Comparison of ENCODE assay signal across 23 cellular contexts in genomic region chr12:132302466-132303358, GRCh38. TPM values are rescaled to one million over a fixed set of nuclear protein-coding genes. Genes with fewer than 3 reads are reported as not detected.
"Had no signal": no experiment of that assay in that cellular context is flagged by ENCODE, and none has a peak within 500 bp of the region (broad histone marks: within the 10 kb centered on the region; RNA-seq: fewer than 3 reads in every experiment).

No MANE protein-coding gene starts in this region.

- H3K36me3 ChIP-seq: heart left ventricle, suprapubic skin had no signal

- H3K4me3 ChIP-seq: heart left ventricle, SK-N-MC, skin epidermis, suprapubic skin had no signal

- H3K36me3 Mint-ChIP-seq: activated CD8-positive, alpha-beta memory T cell treated with anti-CD3 and anti-CD28 coated beads, Interleukin-2, amount 10 ng/mL, durations not matched to agents 7 days and 5 days; activated naive CD8-positive, alpha-beta T cell; brain; naive B cell; type B pancreatic cell had no signal

- H3K4me1 ChIP-seq: heart left ventricle, suprapubic skin had no signal

- H3K27ac Mint-ChIP-seq: activated CD8-positive, alpha-beta memory T cell treated with anti-CD3 and anti-CD28 coated beads, Interleukin-2, amount 10 ng/mL, durations not matched to agents 7 days and 5 days; activated naive CD8-positive, alpha-beta T cell; activated T-cell treated with anti-CD3 and anti-CD28 coated beads, Interleukin-2, amount 50 U/mL, for 24 hours; dendritic cell treated with granulocyte-macrophage colony-stimulating factor and Interleukin-4, amounts not matched to agents 40 ng/mL and 50 ng/mL, for 4 days; effector memory CD8-positive, alpha-beta T cell; naive B cell; type B pancreatic cell had no signal

- ATAC-seq: activated CD8-positive, alpha-beta memory T cell treated with anti-CD3 and anti-CD28 coated beads, Interleukin-2, amount 10 ng/mL, durations not matched to agents 7 days and 5 days; effector memory CD8-positive, alpha-beta T cell; heart left ventricle; left colon had no signal

- H3K9me3 ChIP-seq: suprapubic skin had no signal

- FAIRE-seq: frontal cortex had no signal

- H3K4me3 Mint-ChIP-seq: activated CD8-positive, alpha-beta memory T cell treated with anti-CD3 and anti-CD28 coated beads, Interleukin-2, amount 10 ng/mL, durations not matched to agents 7 days and 5 days; activated naive CD8-positive, alpha-beta T cell; activated T-cell treated with anti-CD3 and anti-CD28 coated beads, Interleukin-2, amount 50 U/mL, for 24 hours; dendritic cell treated with granulocyte-macrophage colony-stimulating factor and Interleukin-4, amounts not matched to agents 40 ng/mL and 50 ng/mL, for 4 days; effector memory CD8-positive, alpha-beta T cell; type B pancreatic cell had no signal

- H3K9me3 Mint-ChIP-seq: activated T-cell treated with anti-CD3 and anti-CD28 coated beads, Interleukin-2, amount 50 U/mL, for 24 hours; dendritic cell treated with granulocyte-macrophage colony-stimulating factor and Interleukin-4, amounts not matched to agents 40 ng/mL and 50 ng/mL, for 4 days; effector memory CD8-positive, alpha-beta T cell; type B pancreatic cell had no signal

- H3K4me1 Mint-ChIP-seq: activated CD8-positive, alpha-beta memory T cell treated with anti-CD3 and anti-CD28 coated beads, Interleukin-2, amount 10 ng/mL, durations not matched to agents 7 days and 5 days had no signal

- H3K27me3 Mint-ChIP-seq: activated CD8-positive, alpha-beta memory T cell treated with anti-CD3 and anti-CD28 coated beads, Interleukin-2, amount 10 ng/mL, durations not matched to agents 7 days and 5 days had no signal

- H3K27ac ChIP-seq: epithelial cell of prostate, heart left ventricle, SK-N-MC, skin epidermis, suprapubic skin had no signal

- DNase-seq: activated CD4-positive, alpha-beta T cell treated with anti-CD3 and anti-CD28 coated beads, Interleukin-2, amount 50 U/mL, for 48 hours; activated CD4-positive, CD25-positive, alpha-beta regulatory T cell treated with anti-CD3 and anti-CD28 coated beads, Interleukin-2, amount 50 U/mL, for 72 hours; activated CD8-positive, alpha-beta memory T cell treated with anti-CD3 and anti-CD28 coated beads, Interleukin-2, amount 10 ng/mL, durations not matched to agents 7 days and 5 days; activated T-cell treated with anti-CD3 and anti-CD28 coated beads, Interleukin-2, amount 50 U/mL, for 24 hours; amniotic stem cell; cerebellar nuclear complex; effector memory CD8-positive, alpha-beta T cell; left colon; naive B cell; retina; stimulated activated CD4-positive, alpha-beta T cell treated with anti-CD3 and anti-CD28 coated beads, Interleukin-4, amount 100 ng/mL, for 24 hours; stimulated activated naive CD4-positive, alpha-beta T cell treated with Interleukin-2 at 50 U/mL for 16 hours; T1000 had no signal

RNA-seq across cellular contexts. Expression of gene GALNT9, which starts 26.7 kb away (rescaled TPM):
- total RNA-seq: activated CD8-positive, alpha-beta memory T cell treated with anti-CD3 and anti-CD28 coated beads, Interleukin-2, amount 10 ng/mL, durations not matched to agents 7 days and 5 days; suprapubic skin had no signal
- polyA plus RNA-seq: heart left ventricle had no signal
